12 cellular contexts compared by ENCODE assay signal in genomic region chr20:61951695-61952533, GRCh38.
DNase-seq lines count a peak whose midpoint lies in the region; ATAC-seq and TF ChIP-seq lines count a peak whose summit lies in the region.
"Had no signal": no experiment of that assay in that cellular context is flagged by ENCODE, and none has a peak within 500 bp of the region (broad histone marks: within the 10 kb centered on the region; RNA-seq: fewer than 3 reads in every experiment).

No MANE protein-coding gene starts in this region.

- H3K4me3 ChIP-seq in right atrium auricular region (no peak overlapping the region), aorta (ENCODE audit: low read length in 2 of 2) (no peak overlapping the region)
- H3K4me3 ChIP-seq: smooth muscle cell had no signal

- ATAC-seq in Right ventricle myocardium inferior (peak; percentile 26), aorta (ENCODE audit: low FRiP score) (peak; percentile 19), HG02884 (IDR thresholded peaks at IDR 0.05; ENCODE audit: unreplicated experiment) (no peak), HG03354 (IDR thresholded peaks at IDR 0.05; ENCODE audit: poor library complexity, severe bottlenecking, unreplicated experiment) (no peak), GM21367 (IDR thresholded peaks at IDR 0.05; ENCODE audit: unreplicated experiment) (no peak)

- H3K36me3 ChIP-seq in right atrium auricular region = no peaks in the 10 kb centered on the region
- H3K36me3 ChIP-seq in aorta (ENCODE audit: control insufficient read depth in 1 of 2, insufficient read depth in 2 of 2, low read length in 1 of 2) = no peaks in the 10 kb centered on the region

- H3K4me1 ChIP-seq in right atrium auricular region = no peaks in the 10 kb centered on the region
- no peaks in the 10 kb centered on the region for H3K4me1 ChIP-seq in aorta (ENCODE audit: control insufficient read depth in 1 of 2, insufficient read depth in 2 of 2, low read length in 2 of 2)

- no peak for TF ChIP-seq CTCF in right atrium auricular region (IDR thresholded peaks at IDR 0.05)

- WGBS in aorta, 2 donors = 32 to 37% methylated on average over 19 to 22 of the region's 22 CpGs

- H3K27ac ChIP-seq in right atrium auricular region = no peak overlapping the region
- H3K27ac ChIP-seq in aorta (ENCODE audit: low read depth in 1 of 2, low read length in 2 of 2) = no peak overlapping the region

- intact Hi-C loops in Right ventricle myocardium inferior (cut with DNase I) = no loop called here
- intact Hi-C loops in aorta (cut with DNase I) = no loop called here

- H3K9me3 ChIP-seq in right atrium auricular region (no peaks in the 10 kb centered on the region), aorta (ENCODE audit: control insufficient read depth, low read length) (no peaks in the 10 kb centered on the region)

- no peak for DNase-seq in Right ventricle myocardium inferior (ENCODE audit: missing footprints)
- DNase-seq in right atrium auricular region (ENCODE audit: low spot score) = no peak
- peak; percentile 6 to 35 for DNase-seq in dermis microvascular lymphatic vessel endothelial cell (ENCODE audit: low read depth in 2 of 2)
- DNase-seq in lung microvascular endothelial cell (ENCODE audit: low read depth in 2 of 2) = peak; percentile 39 to 48
- DNase-seq in aorta = peak in 1 of 2 donors; percentile 65
- DNase-seq: amniotic stem cell, EL, NCI-H1694 had no signal

- H3K27me3 ChIP-seq in right atrium auricular region (no peaks in the 10 kb centered on the region), aorta (ENCODE audit: control insufficient read depth in 1 of 2, insufficient read depth in 2 of 2, low read length in 1 of 2) (no peaks in the 10 kb centered on the region)

Comparison
In these comparisons a context has a peak if more than half of its experiments do, and no peak if none do; other contexts are left out.
1. ATAC-seq: peak in Right ventricle myocardium inferior (single experiment) and aorta (single experiment); none in HG02884 (single experiment), HG03354 (single experiment) and GM21367 (single experiment).
2. DNase-seq: peak in dermis microvascular lymphatic vessel endothelial cell (2 of 2) and lung microvascular endothelial cell (2 of 2); none in Right ventricle myocardium inferior (single experiment) and right atrium auricular region (single experiment).